12 cellular contexts compared by ENCODE assay signal in genomic region chr16:85360323-85361277, GRCh38.
A peak's percentile ranks its signal among the peaks of the same experiment; 100 is the strongest.
DNase-seq lines count a peak whose midpoint lies in the region; ATAC-seq and TF ChIP-seq lines count a peak whose summit lies in the region.
"Had no signal": no experiment of that assay in that cellular context is flagged by ENCODE, and none has a peak within 500 bp of the region (broad histone marks: within the 10 kb centered on the region; RNA-seq: fewer than 3 reads in every experiment).

No MANE protein-coding gene starts in this region.

- H3K4me1 Mint-ChIP-seq in activated T-cell treated with anti-CD3 and anti-CD28 coated beads, Interleukin-2, amount 50 U/mL, for 72 hours (ENCODE audit: low read depth), result no peaks in the 10 kb centered on the region

- H3K9me3 ChIP-seq in hepatocyte (ENCODE audit: low read depth), result no peaks in the 10 kb centered on the region
- no peaks in the 10 kb centered on the region for H3K9me3 ChIP-seq in upper lobe of left lung
- H3K9me3 ChIP-seq in spleen, result peaks cover 0 to 6% (median 0%) of the 10 kb centered on the region in 8 donors

- no peak overlapping the region for H3K4me2 ChIP-seq in hepatocyte

- H3K9me2 ChIP-seq in hepatocyte (replicated peaks; ENCODE audit: insufficient read depth), result no peaks in the 10 kb centered on the region

- H3K4me1 ChIP-seq in hepatocyte (ENCODE audit: insufficient read depth) (peaks cover 56% of the 10 kb centered on the region), upper lobe of left lung (peaks cover 11 to 32% (median 20%) of the 10 kb centered on the region in 4 donors), spleen (peaks cover 0 to 18% (median 6%) of the 10 kb centered on the region in 6 donors)
- H3K4me1 ChIP-seq: parathyroid adenoma had no signal

- H4K20me1 ChIP-seq in hepatocyte (ENCODE audit: insufficient read depth, poor library complexity, severe bottlenecking), result no peaks in the 10 kb centered on the region

- no peak overlapping the region for H3K27ac Mint-ChIP-seq in activated T-cell treated with anti-CD3 and anti-CD28 coated beads, Interleukin-2, amount 50 U/mL, for 72 hours
- H3K27ac Mint-ChIP-seq: activated naive CD8-positive, alpha-beta T cell; stimulated activated naive B cell treated with anti-CD40 and anti-IgM and Interleukin-4, amounts not matched to agents 10 μg/mL and 1 μg/mL and 100 μg/mL, for 72 hours had no signal

- ATAC-seq in activated T-cell treated with anti-CD3 and anti-CD28 coated beads, Interleukin-2, amount 50 U/mL, for 72 hours (replicated peaks in 1 of 2), result peak; percentile 24 to 42
- ATAC-seq in upper lobe of left lung (ENCODE audit: low FRiP score in 2 of 2), result no peak

- H3K36me3 Mint-ChIP-seq in activated T-cell treated with anti-CD3 and anti-CD28 coated beads, Interleukin-2, amount 50 U/mL, for 72 hours (ENCODE audit: insufficient read depth in 2 of 2), result no peaks in the 10 kb centered on the region
- H3K36me3 Mint-ChIP-seq: activated naive CD8-positive, alpha-beta T cell; stimulated activated naive B cell treated with anti-CD40 and anti-IgM and Interleukin-4, amounts not matched to agents 10 μg/mL and 1 μg/mL and 100 μg/mL, for 72 hours had no signal

- no peak overlapping the region for H2AFZ ChIP-seq in hepatocyte
- H2AFZ ChIP-seq: parathyroid adenoma had no signal

- TF ChIP-seq EP300 in upper lobe of left lung (IDR thresholded peaks at IDR 0.05), result no peak

- no peaks in the 10 kb centered on the region for H3K9me3 Mint-ChIP-seq in activated T-cell treated with anti-CD3 and anti-CD28 coated beads, Interleukin-2, amount 50 U/mL, for 72 hours
- H3K9me3 Mint-ChIP-seq: stimulated activated naive B cell treated with anti-CD40 and anti-IgM and Interleukin-4, amounts not matched to agents 10 μg/mL and 1 μg/mL and 100 μg/mL, for 72 hours had no signal

- peak overlapping the region; percentile 40 for H3K27ac ChIP-seq in hepatocyte
- peak overlapping the region in 3 of 4 donors; percentile 54 to 88 (median 82) for H3K27ac ChIP-seq in upper lobe of left lung
- no peak overlapping the region for H3K27ac ChIP-seq in spleen
- H3K27ac ChIP-seq: parathyroid adenoma, SK-N-MC had no signal

- DNase-seq in activated T-cell treated with anti-CD3 and anti-CD28 coated beads, Interleukin-2, amount 50 U/mL, for 72 hours, result peak in 1 of 2 donors; percentile 10
- no peak for DNase-seq in activated T-cell treated with anti-CD3 and anti-CD28 coated beads, Interleukin-2, amount 50 U/mL, for 1 hour
- peak; percentile 96 for DNase-seq in NCI-H748 (lab: John Stamatoyannopoulos, UW; ENCODE audit: unreplicated experiment)
- DNase-seq in hepatocyte (ENCODE audit: low spot score), result peak; percentile 63
- peak; percentile 57 to 89 for DNase-seq in upper lobe of left lung
- no peak for DNase-seq in SW 1271 (lab: John Stamatoyannopoulos, UW)
- no peak for DNase-seq in spleen
- no peak for DNase-seq in activated CD4-positive, alpha-beta T cell treated with anti-CD3 and anti-CD28 coated beads, Interleukin-2, amount 50 U/mL, for 48 hours
- DNase-seq: stimulated activated naive B cell treated with anti-CD40 and anti-IgM and Interleukin-4, amounts not matched to agents 10 μg/mL and 1 μg/mL and 100 μg/mL, for 72 hours had no signal

- peaks cover 19% of the 10 kb centered on the region for H3K79me2 ChIP-seq in hepatocyte

- TF ChIP-seq CTCF in hepatocyte (IDR thresholded peaks at IDR 0.05; ENCODE audit: poor library complexity), result no peak
- no peak for TF ChIP-seq CTCF in upper lobe of left lung (IDR thresholded peaks at IDR 0.05)
- no peak for TF ChIP-seq CTCF in spleen (IDR thresholded peaks at IDR 0.05 in 8 of 11, conservative IDR thresholded peaks at IDR 0.05 in 3 of 11)

- no peak for TF ChIP-seq POLR2A in upper lobe of left lung (IDR thresholded peaks at IDR 0.05)
- TF ChIP-seq POLR2A in spleen (IDR thresholded peaks at IDR 0.05), result no peak

- H3K36me3 ChIP-seq in hepatocyte (replicated peaks; ENCODE audit: insufficient read depth, low read depth) (no peaks in the 10 kb centered on the region), upper lobe of left lung (no peaks in the 10 kb centered on the region), spleen (no peaks in the 10 kb centered on the region)

- no peaks in the 10 kb centered on the region for H3K27me3 Mint-ChIP-seq in activated T-cell treated with anti-CD3 and anti-CD28 coated beads, Interleukin-2, amount 50 U/mL, for 72 hours (ENCODE audit: low read depth)
- H3K27me3 Mint-ChIP-seq: activated naive CD8-positive, alpha-beta T cell had no signal

- 79% methylated on average over 17 of the region's 38 CpGs for WGBS in hepatocyte (ENCODE audit: low lambda C conversion rate, missing lambda C conversion rate)
- WGBS in upper lobe of left lung, 2 donors, result 59 to 80% methylated on average over 23 to 38 of the region's 38 CpGs
- WGBS in spleen, 5 donors, result 62 to 75% (median 70%) methylated on average over 27 to 38 of the region's 38 CpGs

- H3K4me3 Mint-ChIP-seq in activated T-cell treated with anti-CD3 and anti-CD28 coated beads, Interleukin-2, amount 50 U/mL, for 72 hours, result no peak overlapping the region
- H3K4me3 Mint-ChIP-seq: activated naive CD8-positive, alpha-beta T cell; stimulated activated naive B cell treated with anti-CD40 and anti-IgM and Interleukin-4, amounts not matched to agents 10 μg/mL and 1 μg/mL and 100 μg/mL, for 72 hours had no signal

- H3K27me3 ChIP-seq in hepatocyte (no peaks in the 10 kb centered on the region), upper lobe of left lung (no peaks in the 10 kb centered on the region), spleen (replicated peaks in 1 of 7) (no peaks in the 10 kb centered on the region)

- intact Hi-C loops in spleen (cut with DNase I; ENCODE audit: low total_unique reads), result no loop called here

- H3K4me3 ChIP-seq in hepatocyte (no peak overlapping the region), upper lobe of left lung (no peak overlapping the region), spleen (no peak overlapping the region)
- H3K4me3 ChIP-seq: SK-N-MC had no signal

Comparison
In these comparisons a context has a peak if more than half of its experiments do, and no peak if none do; other contexts are left out.
1. ATAC-seq: peak in activated T-cell treated with anti-CD3 and anti-CD28 coated beads, Interleukin-2, amount 50 U/mL, for 72 hours (2 of 2); none in upper lobe of left lung (0 of 2).
2. DNase-seq: peak in NCI-H748 (single experiment), hepatocyte (single experiment) and upper lobe of left lung (2 of 2); none in activated T-cell treated with anti-CD3 and anti-CD28 coated beads, Interleukin-2, amount 50 U/mL, for 1 hour (single experiment), SW 1271 (0 of 2), spleen (single experiment) and activated CD4-positive, alpha-beta T cell treated with anti-CD3 and anti-CD28 coated beads, Interleukin-2, amount 50 U/mL, for 48 hours (0 of 2).
3. H3K27ac ChIP-seq: peak in hepatocyte (single experiment) and upper lobe of left lung (3 of 4); none in spleen (0 of 8).